1 cellular context compared by ENCODE assay signal in genomic region chr14:106844608-106845285, GRCh38.
TF ChIP-seq lines count a peak whose summit lies in the region.

No MANE protein-coding gene starts in this region.

TF ChIP-seq in SK-N-SH treated with all-trans-retinoic acid at 6 μM for 48 hours, 23 proteins besides CTCF, POLR2A, EP300 and RAD21 (continued from another document):
- TF ChIP-seq, protein P1, sequence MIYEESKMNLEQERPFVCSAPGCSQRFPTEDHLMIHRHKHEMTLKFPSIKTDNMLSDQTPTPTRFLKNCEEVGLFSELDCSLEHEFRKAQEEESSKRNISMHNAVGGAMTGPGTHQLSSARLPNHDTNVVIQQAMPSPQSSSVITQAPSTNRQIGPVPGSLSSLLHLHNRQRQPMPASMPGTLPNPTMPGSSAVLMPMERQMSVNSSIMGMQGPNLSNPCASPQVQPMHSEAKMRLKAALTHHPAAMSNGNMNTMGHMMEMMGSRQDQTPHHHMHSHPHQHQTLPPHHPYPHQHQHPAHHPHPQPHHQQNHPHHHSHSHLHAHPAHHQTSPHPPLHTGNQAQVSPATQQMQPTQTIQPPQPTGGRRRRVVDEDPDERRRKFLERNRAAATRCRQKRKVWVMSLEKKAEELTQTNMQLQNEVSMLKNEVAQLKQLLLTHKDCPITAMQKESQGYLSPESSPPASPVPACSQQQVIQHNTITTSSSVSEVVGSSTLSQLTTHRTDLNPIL (CRISPR knock-in tag; IDR thresholded peaks at IDR 0.05; ENCODE audit: low read depth): no peak
- TF ChIP-seq ZC3H10 (CRISPR knock-in tag; IDR thresholded peaks at IDR 0.05) (no peak), OSR1 (CRISPR knock-in tag; IDR thresholded peaks at IDR 0.05) (no peak), SNAI2 (CRISPR knock-in tag; IDR thresholded peaks at IDR 0.05) (no peak), PPARA (CRISPR knock-in tag; IDR thresholded peaks at IDR 0.05; ENCODE audit: borderline replicate concordance) (no peak), RARB (CRISPR knock-in tag; IDR thresholded peaks at IDR 0.05) (no peak)
- TF ChIP-seq, protein P2, sequence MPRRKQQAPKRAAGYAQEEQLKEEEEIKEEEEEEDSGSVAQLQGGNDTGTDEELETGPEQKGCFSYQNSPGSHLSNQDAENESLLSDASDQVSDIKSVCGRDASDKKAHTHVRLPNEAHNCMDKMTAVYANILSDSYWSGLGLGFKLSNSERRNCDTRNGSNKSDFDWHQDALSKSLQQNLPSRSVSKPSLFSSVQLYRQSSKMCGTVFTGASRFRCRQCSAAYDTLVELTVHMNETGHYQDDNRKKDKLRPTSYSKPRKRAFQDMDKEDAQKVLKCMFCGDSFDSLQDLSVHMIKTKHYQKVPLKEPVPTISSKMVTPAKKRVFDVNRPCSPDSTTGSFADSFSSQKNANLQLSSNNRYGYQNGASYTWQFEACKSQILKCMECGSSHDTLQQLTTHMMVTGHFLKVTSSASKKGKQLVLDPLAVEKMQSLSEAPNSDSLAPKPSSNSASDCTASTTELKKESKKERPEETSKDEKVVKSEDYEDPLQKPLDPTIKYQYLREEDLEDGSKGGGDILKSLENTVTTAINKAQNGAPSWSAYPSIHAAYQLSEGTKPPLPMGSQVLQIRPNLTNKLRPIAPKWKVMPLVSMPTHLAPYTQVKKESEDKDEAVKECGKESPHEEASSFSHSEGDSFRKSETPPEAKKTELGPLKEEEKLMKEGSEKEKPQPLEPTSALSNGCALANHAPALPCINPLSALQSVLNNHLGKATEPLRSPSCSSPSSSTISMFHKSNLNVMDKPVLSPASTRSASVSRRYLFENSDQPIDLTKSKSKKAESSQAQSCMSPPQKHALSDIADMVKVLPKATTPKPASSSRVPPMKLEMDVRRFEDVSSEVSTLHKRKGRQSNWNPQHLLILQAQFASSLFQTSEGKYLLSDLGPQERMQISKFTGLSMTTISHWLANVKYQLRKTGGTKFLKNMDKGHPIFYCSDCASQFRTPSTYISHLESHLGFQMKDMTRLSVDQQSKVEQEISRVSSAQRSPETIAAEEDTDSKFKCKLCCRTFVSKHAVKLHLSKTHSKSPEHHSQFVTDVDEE (CRISPR knock-in tag; IDR thresholded peaks at IDR 0.05): no peak
